In genomic region chr19:51531349-51532315, GRCh38 we compare ENCODE assay signal across 12 cellular contexts. TPM values are rescaled to one million over a fixed set of nuclear protein-coding genes. Genes with fewer than 3 reads are reported as not detected.
DNase-seq lines count a peak whose midpoint lies in the region; ATAC-seq, FAIRE-seq and TF ChIP-seq lines count a peak whose summit lies in the region.
"Had no signal": no experiment of that assay in that cellular context is flagged by ENCODE, and none has a peak within 500 bp of the region (broad histone marks: within the 10 kb centered on the region; RNA-seq: fewer than 3 reads in every experiment).

Gene SIGLEC6 (minus strand): TSS chr19:51531670. CDS start chr19:51531648, 22 bp downstream.

- no peaks in the 10 kb centered on the region for H3K36me3 ChIP-seq in Karpas-422 (ENCODE audit: insufficient read depth, low read length)
- no peaks in the 10 kb centered on the region for H3K36me3 ChIP-seq in testis (ENCODE audit: low read depth, missing control alignments)
- H3K36me3 ChIP-seq in SJCRH30 = no peaks in the 10 kb centered on the region
- H3K36me3 ChIP-seq: thoracic aorta had no signal

- no peak for FAIRE-seq in urothelium cell line (lab: Jason Lieb, UNC)

- no peak for TF ChIP-seq POLR2A in testis (IDR thresholded peaks at IDR 0.05)

- H3K79me2 ChIP-seq in Karpas-422 (ENCODE audit: low read length) = no peaks in the 10 kb centered on the region

- no peak for DNase-seq in activated naive CD4-positive, alpha-beta T cell treated with anti-CD3 and anti-CD28 coated beads, Interleukin-2, amount 50 U/mL, for 72 hours (ENCODE audit: low spot score in 2 of 2)
- DNase-seq in activated naive CD4-positive, alpha-beta T cell (lab: John Stamatoyannopoulos, UW) = no peak
- DNase-seq in Karpas-422 (peak; percentile 56), germinal center (ENCODE audit: low spot score) (peak; percentile 21), testis (peak; percentile 44), DMS 273 treated with DMSO at 0.1 percent for 48 hours (lab: John Stamatoyannopoulos, UW) (no peak), SJCRH30 (no peak), urothelium cell line (ENCODE audit: low spot score) (no peak)
- DNase-seq: COR-L47, NCI-H226 had no signal

- H3K9me3 ChIP-seq in Karpas-422 (ENCODE audit: low read length) (no peaks in the 10 kb centered on the region), testis (no peaks in the 10 kb centered on the region), SJCRH30 (replicated peaks) (no peaks in the 10 kb centered on the region)
- H3K9me3 ChIP-seq: thoracic aorta had no signal

- H3K4me3 ChIP-seq in Karpas-422 (ENCODE audit: low read length) (no peak within 1 kb of the TSS), testis (peak within 1 kb of the TSS in 1 of 2 donors; percentile 26), SJCRH30 (no peak within 1 kb of the TSS)
- H3K4me3 ChIP-seq: thoracic aorta had no signal

- H3K9me3 Mint-ChIP-seq in activated naive CD4-positive, alpha-beta T cell treated with anti-CD3 and anti-CD28 coated beads, Interleukin-2, amount 50 U/mL, for 72 hours = no peaks in the 10 kb centered on the region

- H3K4me2 ChIP-seq in Karpas-422 (ENCODE audit: low read depth, low read length, poor library complexity, severe bottlenecking) = no peak within 1 kb of the TSS

- H3K27me3 ChIP-seq in Karpas-422 (ENCODE audit: low read length) (no peaks in the 10 kb centered on the region), testis (no peaks in the 10 kb centered on the region), SJCRH30 (no peaks in the 10 kb centered on the region)

- 15 to 26% methylated on average over 20 to 25 of the region's 25 CpGs for WGBS in testis, 2 donors

- H3K4me1 ChIP-seq in Karpas-422 (ENCODE audit: low read length) = no peaks in the 10 kb centered on the region
- H3K4me1 ChIP-seq in testis = no peaks in the 10 kb centered on the region
- no peaks in the 10 kb centered on the region for H3K4me1 ChIP-seq in SJCRH30

- H3K9me2 ChIP-seq in Karpas-422 (replicated peaks; ENCODE audit: insufficient read depth, low read length) = no peaks in the 10 kb centered on the region

- no peak within 1 kb of the TSS for H3K27ac Mint-ChIP-seq in activated naive CD4-positive, alpha-beta T cell treated with anti-CD3 and anti-CD28 coated beads, Interleukin-2, amount 50 U/mL, for 72 hours

- no peaks in the 10 kb centered on the region for H4K20me1 ChIP-seq in Karpas-422 (ENCODE audit: insufficient read depth, low read depth, low read length)

- TF ChIP-seq CTCF in testis (IDR thresholded peaks at IDR 0.05) = no peak

- H2AFZ ChIP-seq in Karpas-422 (ENCODE audit: low read length) = no peak within 1 kb of the TSS

- H3K36me3 Mint-ChIP-seq in activated naive CD4-positive, alpha-beta T cell treated with anti-CD3 and anti-CD28 coated beads, Interleukin-2, amount 50 U/mL, for 72 hours = no peaks in the 10 kb centered on the region

- intact Hi-C loops in testis (cut with DNase I; ENCODE audit: low total_unique reads) = no loop called here

- ATAC-seq in activated naive CD4-positive, alpha-beta T cell treated with anti-CD3 and anti-CD28 coated beads, Interleukin-2, amount 50 U/mL, for 72 hours = peak; percentile 44 to 49

- H3K27ac ChIP-seq in Karpas-422 (ENCODE audit: low read length) (no peak within 1 kb of the TSS), testis (no peak within 1 kb of the TSS), SJCRH30 (no peak within 1 kb of the TSS)
- H3K27ac ChIP-seq: thoracic aorta had no signal

- H3K9ac ChIP-seq in Karpas-422 (ENCODE audit: low read length) = no peak within 1 kb of the TSS

RNA-seq across cellular contexts. Expression of gene SIGLEC6, which starts in this region (rescaled TPM):
- not detected for total RNA-seq in activated naive CD4-positive, alpha-beta T cell treated with anti-CD3 and anti-CD28 coated beads, Interleukin-2, amount 50 U/mL, for 72 hours
- not detected in 2 replicates for total RNA-seq in Karpas-422 (2014; rRNA removed; shearing (Covaris generic); ENCODE audit: low replicate concordance)
- total RNA-seq in testis = 1 to 10 TPM in 1 of 2 donors, under 1 TPM in 1; 0.55 to 1.1 TPM
- polyA plus RNA-seq in testis (ENCODE audit: insufficient read depth, low read depth, low replicate concordance) = 0.29 TPM
- total RNA-seq in SJCRH30 (2014; rRNA removed; shearing (Covaris generic)) = not detected in 2 replicates
- polyA plus RNA-seq: aorta had no signal

Comparison
In these comparisons a context has a peak if more than half of its experiments do, and no peak if none do; other contexts are left out.
1. Peak in ATAC-seq in activated naive CD4-positive, alpha-beta T cell treated with anti-CD3 and anti-CD28 coated beads, Interleukin-2, amount 50 U/mL, for 72 hours; RNA of the gene not detected or under 1 TPM.
2. Peak in DNase-seq in Karpas-422; RNA of the gene not detected or under 1 TPM.
3. DNase-seq: peak in germinal center (single experiment) and testis (single experiment); none in activated naive CD4-positive, alpha-beta T cell treated with anti-CD3 and anti-CD28 coated beads, Interleukin-2, amount 50 U/mL, for 72 hours (0 of 2), activated naive CD4-positive, alpha-beta T cell (0 of 4), DMS 273 treated with DMSO at 0.1 percent for 48 hours (single experiment), SJCRH30 (0 of 2) and urothelium cell line (single experiment).